30 cellular contexts compared by ENCODE assay signal in the genomic region with DNA sequence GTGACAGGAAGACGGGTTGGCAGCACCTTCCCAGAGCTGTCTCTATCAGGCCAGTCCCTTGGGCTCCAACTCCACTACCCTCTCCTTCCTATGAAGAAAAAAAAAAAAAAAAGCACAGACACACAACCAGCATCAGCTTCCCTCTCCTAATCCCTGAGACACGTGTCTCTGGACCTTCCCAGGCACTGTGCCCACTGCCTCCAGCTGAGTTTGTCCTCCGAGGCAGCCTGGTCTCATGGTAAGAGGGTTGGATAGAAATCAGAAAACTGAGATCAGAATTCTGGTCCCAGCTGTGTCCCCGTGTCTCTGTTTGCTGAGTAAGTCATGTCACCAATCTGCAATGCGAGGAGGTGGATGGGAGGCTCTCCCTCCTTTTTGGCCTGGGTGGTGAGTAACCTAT.
A peak's percentile ranks its signal among the peaks of the same experiment; 100 is the strongest.
DNase-seq lines count a peak whose midpoint lies in the region; FAIRE-seq and TF ChIP-seq lines count a peak whose summit lies in the region.
"Had no signal": no experiment of that assay in that cellular context is flagged by ENCODE, and none has a peak within 500 bp of the region (broad histone marks: within the 10 kb centered on the region; RNA-seq: fewer than 3 reads in every experiment).

No MANE protein-coding gene starts in this region.

- H2BK5ac ChIP-seq in neuronal stem cell (ENCODE audit: low read length): no peak overlapping the region

- no peak overlapping the region for H3K4me3 ChIP-seq in astrocyte (ENCODE audit: insufficient read depth, low read depth, low read length)
- no peak overlapping the region for H3K4me3 ChIP-seq in neuronal stem cell (ENCODE audit: low read length in 2 of 2)
- H3K4me3 ChIP-seq: ascending aorta, transverse colon had no signal

- no peak overlapping the region for H3K27ac ChIP-seq in astrocyte (ENCODE audit: low read depth, low read length)
- no peak overlapping the region for H3K27ac ChIP-seq in neuronal stem cell (replicated peaks; ENCODE audit: low read length)
- H3K27ac ChIP-seq: ascending aorta, transverse colon had no signal

- no peaks in the 10 kb centered on the region for H4K20me1 ChIP-seq in astrocyte (ENCODE audit: insufficient read depth, low read length)

- peak overlapping the region; percentile 66 for H3K27ac Mint-ChIP-seq in astrocyte (ENCODE audit: unreplicated experiment)
- H3K27ac Mint-ChIP-seq: activated naive CD8-positive, alpha-beta T cell treated with anti-CD3 and anti-CD28 coated beads for 36 hours; B cell; effector memory CD8-positive, alpha-beta T cell; IgD-negative memory B cell; progenitor cell of endocrine pancreas; T-helper 1 cell treated with Interleukin-12 subunit alpha and Interleukin-12 subunit beta and Interleukin-4 antibody, amounts not matched to agents 30 μg/mL and 1 μg/mL, for 36 hours had no signal

- no peak for FAIRE-seq in astrocyte (lab: Jason Lieb, UNC)
- FAIRE-seq: islet of Langerhans had no signal

- peaks cover 4% of the 10 kb centered on the region for H3K36me3 Mint-ChIP-seq in astrocyte (ENCODE audit: low read depth, unreplicated experiment)
- H3K36me3 Mint-ChIP-seq: activated naive CD8-positive, alpha-beta T cell treated with anti-CD3 and anti-CD28 coated beads for 36 hours; CD4-positive, alpha-beta memory T cell; IgD-negative memory B cell had no signal

- H3K36me3 ChIP-seq in astrocyte (ENCODE audit: insufficient read depth, low read length) (no peaks in the 10 kb centered on the region), neuronal stem cell (replicated peaks in 1 of 2; ENCODE audit: control insufficient read depth in 2 of 2, insufficient read depth in 2 of 2, low read length in 2 of 2) (no peaks in the 10 kb centered on the region)
- H3K36me3 ChIP-seq: ascending aorta, transverse colon had no signal

- H3K27me3 Mint-ChIP-seq in astrocyte (ENCODE audit: low read depth, unreplicated experiment): peaks cover 24% of the 10 kb centered on the region

- H3K18ac ChIP-seq in neuronal stem cell (ENCODE audit: low read length): peak overlapping the region; percentile 33

- H3K27me3 ChIP-seq in astrocyte (ENCODE audit: insufficient read depth, low read length) (peaks cover 20% of the 10 kb centered on the region), neuronal stem cell (ENCODE audit: control insufficient read depth in 3 of 3, insufficient read depth in 3 of 3, low read depth in 1 of 3, low read length in 3 of 3) (no peaks in the 10 kb centered on the region)
- H3K27me3 ChIP-seq: ascending aorta had no signal

- TF ChIP-seq CTCF in astrocyte (IDR thresholded peaks at IDR 0.05; ENCODE audit: insufficient read depth, low read depth, low read length): no peak
- TF ChIP-seq CTCF in GM20000 (IDR thresholded peaks at IDR 0.05; ENCODE audit: extremely low read depth, missing control alignments): no peak

- H3K4me2 ChIP-seq in astrocyte (ENCODE audit: low read length) (no peak overlapping the region), neuronal stem cell (ENCODE audit: insufficient read depth, low read length, poor library complexity, severe bottlenecking) (no peak overlapping the region)

- H2AFZ ChIP-seq in astrocyte (ENCODE audit: low read depth, low read length): no peak overlapping the region
- H2AFZ ChIP-seq in neuronal stem cell (ENCODE audit: low read length): no peak overlapping the region

- H3K23ac ChIP-seq in neuronal stem cell (ENCODE audit: low read depth, low read length, poor library complexity): no peak overlapping the region

- H3K14ac ChIP-seq in neuronal stem cell (ENCODE audit: low read length): no peak overlapping the region

- H2BK15ac ChIP-seq in neuronal stem cell (ENCODE audit: low read length): no peak overlapping the region

- WGBS in neuronal stem cell (ENCODE audit: extremely low coverage in 2 of 2, insufficient read length in 2 of 2, insufficient replicate concordance in 1 of 2), 2 donors: no CpG with 5 or more reads among the region's 5 CpGs

- H3K9me3 ChIP-seq in astrocyte (ENCODE audit: insufficient read depth, low read depth, low read length) (no peaks in the 10 kb centered on the region), neuronal stem cell (replicated peaks in 1 of 2; ENCODE audit: control insufficient read depth in 2 of 2, insufficient read depth in 1 of 2, low read depth in 1 of 2, low read length in 2 of 2) (no peaks in the 10 kb centered on the region)
- H3K9me3 ChIP-seq: ascending aorta, transverse colon had no signal

- no peak overlapping the region for H4K91ac ChIP-seq in neuronal stem cell (ENCODE audit: low read depth, low read length, poor library complexity)

- H3K4me1 Mint-ChIP-seq in astrocyte (ENCODE audit: low read depth, unreplicated experiment): peaks cover 5% of the 10 kb centered on the region
- H3K4me1 Mint-ChIP-seq: activated naive CD8-positive, alpha-beta T cell treated with anti-CD3 and anti-CD28 coated beads for 36 hours; B cell; CD4-positive, alpha-beta memory T cell; IgD-negative memory B cell had no signal

- peak; percentile 44 for DNase-seq in Ammon's horn (ENCODE audit: low spot score)
- DNase-seq in NCI-H1694 treated with DMSO at 0.1 percent for 48 hours (lab: John Stamatoyannopoulos, UW): peak; percentile 12
- no peak for DNase-seq in astrocyte (ENCODE audit: low read depth)
- DNase-seq in neuronal stem cell (ENCODE audit: low spot score): no peak
- no peak for DNase-seq in SKM-1 (lab: John Stamatoyannopoulos, UW; ENCODE audit: unreplicated experiment)
- DNase-seq in central memory CD4-positive, alpha-beta T cell: no peak
- no peak for DNase-seq in GM20000 (ENCODE audit: low spot score)
- DNase-seq in HPDE6-E6E7 (ENCODE audit: extremely low spot score): no peak
- DNase-seq: activated CD4-positive, alpha-beta T cell treated with anti-CD3 and anti-CD28 coated beads, Interleukin-2, amount 50 U/mL, for 1 hour; activated CD4-positive, CD25-positive, alpha-beta regulatory T cell; activated effector memory CD4-positive, alpha-beta T cell treated with anti-CD3 and anti-CD28 coated beads, Interleukin-2, amount 50 U/mL, for 16 hours; activated naive CD8-positive, alpha-beta T cell treated with anti-CD3 and anti-CD28 coated beads for 36 hours; activated T-cell treated with anti-CD3 and anti-CD28 coated beads, Interleukin-2, amount 50 U/mL, for 1 hour; CD4-positive, alpha-beta memory T cell; cortex of kidney; effector memory CD8-positive, alpha-beta T cell; glutamatergic neuron; mesendoderm; NCI-H187 treated with DMSO at 0.1 percent for 48 hours; NCI-H2171 treated with DMSO at 0.1 percent for 48 hours; NCI-H524 treated with DMSO at 0.1 percent for 48 hours; stimulated activated CD4-positive, alpha-beta T cell treated with anti-CD3 and anti-CD28 coated beads, Interleukin-15, amount 100 ng/mL, for 24 hours; stimulated activated CD4-positive, alpha-beta T cell treated with anti-CD3 and anti-CD28 coated beads, Interleukin-4, amount 100 ng/mL, for 4 hours; transverse colon had no signal

- H3K9ac ChIP-seq in astrocyte (ENCODE audit: low read length): no peak overlapping the region
- no peak overlapping the region for H3K9ac ChIP-seq in neuronal stem cell (ENCODE audit: low read depth, low read length, poor library complexity)

- H2BK120ac ChIP-seq in neuronal stem cell (ENCODE audit: low read depth, low read length): no peak overlapping the region

- H3K4me1 ChIP-seq in astrocyte (ENCODE audit: insufficient read depth, low read length): no peaks in the 10 kb centered on the region
- peaks cover 23 to 28% of the 10 kb centered on the region in 2 donors for H3K4me1 ChIP-seq in neuronal stem cell (ENCODE audit: control insufficient read depth in 2 of 2, insufficient read depth in 1 of 2, low read depth in 1 of 2, low read length in 2 of 2)
- H3K4me1 ChIP-seq: ascending aorta, transverse colon had no signal

- H4K8ac ChIP-seq in neuronal stem cell (ENCODE audit: low read depth, low read length): no peak overlapping the region

- H3K9me3 Mint-ChIP-seq in astrocyte (ENCODE audit: unreplicated experiment): no peaks in the 10 kb centered on the region
- H3K9me3 Mint-ChIP-seq: activated naive CD8-positive, alpha-beta T cell treated with anti-CD3 and anti-CD28 coated beads for 36 hours; CD4-positive, alpha-beta memory T cell; effector memory CD8-positive, alpha-beta T cell; IgD-negative memory B cell; T-helper 1 cell treated with Interleukin-12 subunit alpha and Interleukin-12 subunit beta and Interleukin-4 antibody, amounts not matched to agents 30 μg/mL and 1 μg/mL, for 36 hours had no signal

- H3K4me3 Mint-ChIP-seq in astrocyte (ENCODE audit: unreplicated experiment): no peak overlapping the region
- H3K4me3 Mint-ChIP-seq: activated naive CD8-positive, alpha-beta T cell treated with anti-CD3 and anti-CD28 coated beads for 36 hours; B cell; CD4-positive, alpha-beta memory T cell; effector memory CD8-positive, alpha-beta T cell; IgD-negative memory B cell; T-helper 1 cell treated with Interleukin-12 subunit alpha and Interleukin-12 subunit beta and Interleukin-4 antibody, amounts not matched to agents 30 μg/mL and 1 μg/mL, for 36 hours had no signal

- no peaks in the 10 kb centered on the region for H3K79me2 ChIP-seq in astrocyte (ENCODE audit: insufficient read depth, low read length)

- no peak overlapping the region for H3K4ac ChIP-seq in neuronal stem cell (ENCODE audit: low read length)

- H2BK12ac ChIP-seq in neuronal stem cell (ENCODE audit: low read length): no peak overlapping the region

- H2AK5ac ChIP-seq in neuronal stem cell (ENCODE audit: low read depth, low read length): no peak overlapping the region

- H3K79me1 ChIP-seq in neuronal stem cell (ENCODE audit: low read depth, low read length): no peaks in the 10 kb centered on the region

Comparison
In these comparisons a context has a peak if more than half of its experiments do, and no peak if none do; other contexts are left out.
1. DNase-seq: peak in Ammon's horn (single experiment) and NCI-H1694 treated with DMSO at 0.1 percent for 48 hours (single experiment); none in astrocyte (single experiment), neuronal stem cell (single experiment), SKM-1 (single experiment), central memory CD4-positive, alpha-beta T cell (single experiment), GM20000 (single experiment) and HPDE6-E6E7 (single experiment).